ENCODE assay signal across 21 cellular contexts in the genomic region with DNA sequence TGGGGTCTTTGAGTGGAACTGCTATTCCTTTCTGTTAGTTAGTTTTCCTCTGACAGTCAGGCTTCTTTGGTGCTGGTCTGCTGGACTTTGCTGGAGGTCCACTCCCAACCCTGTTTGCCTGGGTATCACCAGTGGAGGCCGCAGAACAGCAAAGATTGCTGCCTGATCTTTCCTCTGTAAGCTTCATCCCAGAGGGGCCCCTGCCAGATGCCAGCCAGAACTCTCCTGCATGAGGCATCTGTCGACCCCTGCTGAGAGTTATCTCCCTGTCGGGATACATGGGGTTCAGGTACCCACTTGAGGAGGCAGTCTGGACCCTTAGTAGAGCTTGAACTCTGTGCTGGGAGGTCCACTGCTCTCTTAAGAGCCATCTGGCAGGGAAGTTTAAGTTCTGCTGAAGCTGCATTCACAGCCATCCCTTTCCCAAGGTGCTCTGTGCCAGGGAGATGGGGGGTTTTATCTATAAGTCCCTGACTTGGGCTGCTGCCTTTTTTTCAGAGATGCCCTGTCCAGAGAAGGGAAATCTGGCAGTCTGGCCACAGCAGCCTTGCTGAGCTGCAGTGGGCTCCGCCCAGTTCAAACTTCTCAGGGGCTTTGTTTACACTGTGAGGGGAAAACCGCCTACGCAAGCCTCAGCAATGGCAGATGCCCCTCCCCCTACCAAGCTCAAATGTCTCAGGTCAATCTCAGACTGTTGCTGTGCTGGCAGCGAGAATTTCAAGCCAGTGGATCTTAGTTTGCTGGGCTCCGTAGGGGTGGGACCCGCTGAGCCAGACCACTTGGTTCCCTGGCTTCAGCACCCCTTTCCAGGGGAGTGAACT.
A peak's percentile ranks its signal among the peaks of the same experiment; 100 is the strongest.
DNase-seq lines count a peak whose midpoint lies in the region; ATAC-seq, FAIRE-seq and TF ChIP-seq lines count a peak whose summit lies in the region.
"Had no signal": no experiment of that assay in that cellular context is flagged by ENCODE, and none has a peak within 500 bp of the region (broad histone marks: within the 10 kb centered on the region; RNA-seq: fewer than 3 reads in every experiment).

No MANE protein-coding gene starts in this region.

- H3K79me2 ChIP-seq in HepG2 (ENCODE audit: insufficient read depth, low read length) = no peaks in the 10 kb centered on the region

- POLR2A ChIA-PET in HepG2 (lab: Yijun Ruan, JAX) = interaction anchor here (0.8 to 1.0 kb wide), 2 partner anchors 9 to 89 kb away, joined by 4 to 5 read pairs; partner anchors contain the start of gene CDK6

- peaks cover 5% of the 10 kb centered on the region for H3K36me3 Mint-ChIP-seq in type B pancreatic cell
- H3K36me3 Mint-ChIP-seq: stimulated activated effector memory CD8-positive, alpha-beta T cell treated with anti-CD3 and anti-CD28 coated beads, Interleukin-12 subunit alpha, Interleukin-12 subunit beta, amount 100 ng/mL, for 72 hours had no signal

- peaks cover 5% of the 10 kb centered on the region for H3K9me3 Mint-ChIP-seq in type B pancreatic cell

- H3K4me1 ChIP-seq in HepG2 (ENCODE audit: insufficient read depth, low read length) (peaks cover 16% of the 10 kb centered on the region), right lobe of liver (no peaks in the 10 kb centered on the region)
- H3K4me1 ChIP-seq: heart left ventricle, sigmoid colon, upper lobe of right lung had no signal

- in situ Hi-C loops in HepG2 (cut with HindIII; ENCODE audit: extremely low pct_ligation_motif_present, low pct_unique_long_range_greater_than_20kb) (no loop called here), brain microvascular endothelial cell (cut with HindIII; ENCODE audit: low pct_ligation_motif_present, low sequenced_read_pairs) (no loop called here)

- H3K36me3 ChIP-seq in HepG2 (replicated peaks in 1 of 2; ENCODE audit: control insufficient read depth in 1 of 2, insufficient read depth in 2 of 2, low read length in 2 of 2) (no peaks in the 10 kb centered on the region), right lobe of liver (no peaks in the 10 kb centered on the region), brain microvascular endothelial cell (replicated peaks) (no peaks in the 10 kb centered on the region)
- H3K36me3 ChIP-seq: heart left ventricle, sigmoid colon, upper lobe of right lung had no signal

- BruUV-seq in HepG2 (replicated peaks; lab: Mats Ljungman, UMichigan) = no TSS peak

- peaks cover 13% of the 10 kb centered on the region for H3K4me1 Mint-ChIP-seq in type B pancreatic cell (ENCODE audit: unreplicated experiment)
- H3K4me1 Mint-ChIP-seq: activated naive CD8-positive, alpha-beta T cell treated with anti-CD3 and anti-CD28 coated beads, Interleukin-2, amount 50 U/mL, for 24 hours; stimulated activated effector memory CD8-positive, alpha-beta T cell treated with anti-CD3 and anti-CD28 coated beads, Interleukin-12 subunit alpha, Interleukin-12 subunit beta, amount 100 ng/mL, for 72 hours had no signal

- no peak for FAIRE-seq in HepG2 (lab: Jason Lieb, UNC)
- FAIRE-seq: colon, GM19239 had no signal

- no peak overlapping the region for H2AFZ ChIP-seq in HepG2 (ENCODE audit: low read length)

- TF ChIP-seq RAD21 in HepG2 (CRISPR knock-in tag; IDR thresholded peaks at IDR 0.05) = no peak

- peak in 1 of 2 experiments; percentile 52; a peak in 1 of 4 replicates for TF ChIP-seq EP300 in HepG2 (IDR thresholded peaks at IDR 0.05; ENCODE audit: low read depth in 2 of 2, low read length in 2 of 2)
- no peak for TF ChIP-seq EP300 in HepG2 (CRISPR knock-in tag; IDR thresholded peaks at IDR 0.05; ENCODE audit: borderline replicate concordance)

- no peak overlapping the region for H3K9ac ChIP-seq in HepG2 (ENCODE audit: insufficient read depth, low read depth, low read length)

- H3K27me3 ChIP-seq in HepG2 (ENCODE audit: control insufficient read depth in 1 of 2, insufficient read depth in 2 of 2, low read length in 2 of 2) (no peaks in the 10 kb centered on the region), right lobe of liver (no peaks in the 10 kb centered on the region), brain microvascular endothelial cell (replicated peaks) (no peaks in the 10 kb centered on the region)
- H3K27me3 ChIP-seq: heart left ventricle, upper lobe of right lung had no signal

- H3K27ac ChIP-seq in HepG2 (ENCODE audit: extremely low read length, insufficient read depth, low read length) (no peak overlapping the region), right lobe of liver (no peak overlapping the region), brain microvascular endothelial cell (no peak overlapping the region)
- H3K27ac ChIP-seq: epithelial cell of prostate, heart left ventricle, sigmoid colon, upper lobe of right lung had no signal

- WGBS in HepG2 (ENCODE audit: low lambda C conversion rate) = 16% methylated on average over 4 of the region's 9 CpGs
- WGBS in right lobe of liver (ENCODE audit: insufficient coverage, low coverage, low lambda C conversion rate, missing lambda C conversion rate) = 35% methylated on average over 2 of the region's 9 CpGs

- no peaks in the 10 kb centered on the region for H3K27me3 Mint-ChIP-seq in type B pancreatic cell

- H3K9me3 ChIP-seq in HepG2 (ENCODE audit: low read length) (no peaks in the 10 kb centered on the region), right lobe of liver (no peaks in the 10 kb centered on the region)
- H3K9me3 ChIP-seq: sigmoid colon had no signal

- CTCF ChIA-PET in HepG2 (lab: Yijun Ruan, JAX; ENCODE audit: low intra/inter-chr PET ratio, low total read pairs) = no interaction called here

- intact Hi-C loops in HepG2 (cut with micrococcal nuclease; ENCODE audit: unreplicated experiment) (no loop called here), right lobe of liver (cut with DNase I) (no loop called here)

- peak overlapping the region; percentile 80 for H3K27ac Mint-ChIP-seq in type B pancreatic cell
- H3K27ac Mint-ChIP-seq: activated naive CD8-positive, alpha-beta T cell treated with anti-CD3 and anti-CD28 coated beads, Interleukin-2, amount 50 U/mL, for 24 hours; activated T-cell treated with anti-CD3 and anti-CD28 coated beads, Interleukin-2, amount 50 U/mL, for 24 hours; stimulated activated effector memory CD8-positive, alpha-beta T cell treated with anti-CD3 and anti-CD28 coated beads, Interleukin-12 subunit alpha, Interleukin-12 subunit beta, amount 100 ng/mL, for 72 hours had no signal

- ATAC-seq in HepG2 (peak; percentile 90), right lobe of liver (no peak)
- ATAC-seq: activated naive CD8-positive, alpha-beta T cell treated with anti-CD3 and anti-CD28 coated beads, Interleukin-2, amount 50 U/mL, for 24 hours; heart left ventricle; left colon; stimulated activated effector memory CD8-positive, alpha-beta T cell treated with anti-CD3 and anti-CD28 coated beads, Interleukin-12 subunit alpha, Interleukin-12 subunit beta, amount 100 ng/mL, for 72 hours; upper lobe of right lung had no signal

- TF ChIP-seq POLR2A in HepG2 (IDR thresholded peaks at IDR 0.05; ENCODE audit: insufficient read depth in 1 of 2, low read depth in 2 of 2, low read length in 2 of 2) = no peak
- TF ChIP-seq POLR2A in right lobe of liver (IDR thresholded peaks at IDR 0.05) = no peak

- peak overlapping the region; percentile 7 for H3K4me3 Mint-ChIP-seq in type B pancreatic cell
- H3K4me3 Mint-ChIP-seq: activated naive CD8-positive, alpha-beta T cell treated with anti-CD3 and anti-CD28 coated beads, Interleukin-2, amount 50 U/mL, for 24 hours; activated T-cell treated with anti-CD3 and anti-CD28 coated beads, Interleukin-2, amount 50 U/mL, for 24 hours; stimulated activated effector memory CD8-positive, alpha-beta T cell treated with anti-CD3 and anti-CD28 coated beads, Interleukin-12 subunit alpha, Interleukin-12 subunit beta, amount 100 ng/mL, for 72 hours had no signal

- peak overlapping the region; percentile 55 for H3K4me2 ChIP-seq in HepG2 (ENCODE audit: low read depth, low read length)

- H4K20me1 ChIP-seq in HepG2 (ENCODE audit: insufficient read depth, low read length) = no peaks in the 10 kb centered on the region

- peak overlapping the region in 1 of 3 experiments; percentile 15; a peak in 1 of 6 replicates for H3K4me3 ChIP-seq in HepG2 (replicated peaks in 1 of 3; ENCODE audit: insufficient read depth in 1 of 3, low read depth in 2 of 3, low read length in 3 of 3)
- H3K4me3 ChIP-seq in right lobe of liver = no peak overlapping the region
- no peak overlapping the region for H3K4me3 ChIP-seq in brain microvascular endothelial cell (ENCODE audit: low read depth, low read length)
- H3K4me3 ChIP-seq: heart left ventricle, sigmoid colon, upper lobe of right lung had no signal

- TF ChIP-seq CTCF in HepG2 (CRISPR knock-in tag; IDR thresholded peaks at IDR 0.05) (no peak), right lobe of liver (IDR thresholded peaks at IDR 0.05) (no peak), brain microvascular endothelial cell (IDR thresholded peaks at IDR 0.05; ENCODE audit: low read depth, low read length, missing control alignments) (no peak), type B pancreatic cell (conservative IDR thresholded peaks at IDR 0.05) (no peak)

- DNase-seq in HepG2 (ENCODE audit: low spot score) (peak; percentile 70), right lobe of liver (no peak), brain microvascular endothelial cell (peak; percentile 52), left kidney (ENCODE audit: low read depth, low spot score) (peak; percentile 93), type B pancreatic cell (ENCODE audit: extremely low spot score, unreplicated experiment) (no peak), dedifferentiated amniotic fluid mesenchymal stem cell (ENCODE audit: extremely low spot score) (no peak), KG1 (lab: John Stamatoyannopoulos, UW) (no peak)
- DNase-seq in central memory CD4-positive, alpha-beta T cell = no peak
- DNase-seq: activated CD4-positive, alpha-beta T cell treated with anti-CD3 and anti-CD28 coated beads for 48 hours; activated naive CD8-positive, alpha-beta T cell treated with anti-CD3 and anti-CD28 coated beads, Interleukin-2, amount 50 U/mL, for 24 hours; activated T-cell treated with anti-CD3 and anti-CD28 coated beads, Interleukin-2, amount 50 U/mL, for 24 hours; heart left ventricle; left colon; NCI-H1694 treated with DMSO at 0.1 percent for 48 hours; SHP77 treated with DMSO at 0.1 percent for 48 hours; sigmoid colon; upper lobe of right lung had no signal

TF ChIP-seq in HepG2, 621 proteins besides CTCF, POLR2A, EP300 and RAD21 (continues in another document):
- TF ChIP-seq ZNF569 (CRISPR knock-in tag; IDR thresholded peaks at IDR 0.05; ENCODE audit: borderline replicate concordance) = no peak
- TF ChIP-seq FOXK1 (CRISPR knock-in tag; IDR thresholded peaks at IDR 0.05; ENCODE audit: borderline replicate concordance, low read depth) = peak; percentile 43
- 0 out of 2 replicates have a peak, but pooled peaks have one; percentile 21 for TF ChIP-seq ZNF350 (CRISPR knock-in tag; IDR thresholded peaks at IDR 0.05; ENCODE audit: borderline replicate concordance, low read depth)
- no peak for TF ChIP-seq ZNF841 (CRISPR knock-in tag; IDR thresholded peaks at IDR 0.05; ENCODE audit: borderline replicate concordance)
- TF ChIP-seq BORCS8-MEF2B (CRISPR knock-in tag; IDR thresholded peaks at IDR 0.05) = 0 out of 2 replicates have a peak, but pooled peaks have one; percentile 18
- TF ChIP-seq CHCHD3 (CRISPR knock-in tag; IDR thresholded peaks at IDR 0.05) = no peak
- peak; percentile 57; the same call in 1 of the 2 replicates for TF ChIP-seq GATAD2A (CRISPR knock-in tag; IDR thresholded peaks at IDR 0.05)
- 0 out of 2 replicates have a peak, but pooled peaks have one; percentile 25 for TF ChIP-seq SETDB1 (CRISPR knock-in tag; IDR thresholded peaks at IDR 0.05; ENCODE audit: borderline replicate concordance)

Comparison
In these comparisons a context has a peak if more than half of its experiments do, and no peak if none do; other contexts are left out.
1. DNase-seq: peak in HepG2 (single experiment), brain microvascular endothelial cell (single experiment) and left kidney (single experiment); none in right lobe of liver (0 of 3), type B pancreatic cell (single experiment), dedifferentiated amniotic fluid mesenchymal stem cell (single experiment), KG1 (single experiment) and central memory CD4-positive, alpha-beta T cell (single experiment).